Comparison of ENCODE assay signal across 8 cellular contexts in the genomic region with DNA sequence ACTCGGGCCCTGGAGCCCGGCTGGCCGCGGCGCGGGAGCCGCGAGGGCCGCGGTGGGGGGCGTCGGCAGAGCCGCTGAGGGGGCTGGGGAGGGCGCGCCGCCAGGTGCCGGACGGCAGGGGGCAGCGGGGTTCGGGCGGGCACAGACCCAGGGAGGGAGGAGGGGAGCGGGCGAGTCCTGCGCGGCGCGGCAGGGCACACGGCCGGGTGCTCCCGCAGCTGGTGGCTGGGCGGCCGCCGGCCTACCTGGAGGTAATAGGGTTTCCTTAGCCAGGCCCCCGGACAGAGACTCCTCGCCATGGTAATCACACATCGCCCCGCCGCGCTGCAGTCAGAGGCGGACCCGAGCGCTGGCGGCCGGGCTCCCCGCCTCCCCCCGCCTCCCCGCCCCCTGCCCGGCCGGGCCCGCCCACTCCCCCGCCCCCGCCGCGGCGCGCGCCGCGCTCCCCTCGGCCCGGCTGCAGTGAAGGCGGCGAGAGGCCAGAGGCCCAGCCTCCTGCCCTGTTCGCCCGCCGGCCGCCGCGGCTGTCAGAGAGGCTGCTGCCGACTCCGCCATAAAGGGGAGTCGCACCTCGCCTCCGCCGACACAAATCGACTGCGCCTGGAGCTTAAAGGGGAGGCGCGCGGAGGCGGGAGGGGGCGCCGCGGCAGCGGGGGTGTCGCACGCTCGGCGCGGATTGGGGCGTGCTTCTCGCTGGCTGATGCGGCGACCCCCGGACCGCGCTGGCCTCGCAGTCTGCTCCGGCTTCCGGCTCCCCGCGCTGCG. TPM values are rescaled to one million over a fixed set of nuclear protein-coding genes. Genes with fewer than 3 reads are reported as not detected.
A peak's percentile ranks its signal among the peaks of the same experiment; 100 is the strongest.
DNase-seq lines count a peak whose midpoint lies in the region; TF ChIP-seq lines count a peak whose summit lies in the region.

TSS of gene DIPK1A (minus strand) at position 332 of the 765 bp plus-strand sequence. CDS start at position 299, 33 bp downstream.

- H3K23me2 ChIP-seq in H9 (ENCODE audit: insufficient read length, low read depth, low read length, poor library complexity, severe bottlenecking) = peaks cover 15% of the 10 kb centered on the region

- H3K27me3 ChIP-seq in H9 (ENCODE audit: insufficient read depth, low read length) = no peaks in the 10 kb centered on the region
- H3K27me3 ChIP-seq in MG63 = no peaks in the 10 kb centered on the region
- no peaks in the 10 kb centered on the region for H3K27me3 ChIP-seq in right atrium auricular region
- H3K27me3 ChIP-seq in rectal smooth muscle tissue (ENCODE audit: control insufficient read depth, insufficient read depth, low read length) = no peaks in the 10 kb centered on the region
- no peaks in the 10 kb centered on the region for H3K27me3 ChIP-seq in uterus

- H3K4me2 ChIP-seq in H9 (ENCODE audit: insufficient read depth, insufficient read length, low read length) = peak within 1 kb of the TSS; percentile 76

- intact Hi-C loops in T-helper 1 cell treated with Interleukin-12 subunit alpha and Interleukin-12 subunit beta and Interleukin-4 antibody, amounts not matched to agents 30 ng/mL and 1 ng/mL, for 36 hours (cut with micrococcal nuclease) = loop anchor here (2.0 to 10.0 kb wide), 7 partner anchors 385 to 1461 kb away; partner anchors contain the start of gene CDC7
- intact Hi-C loops in uterus (cut with DNase I; ENCODE audit: low total_unique reads) = no loop called here

- TF ChIP-seq POLR2A in uterus (IDR thresholded peaks at IDR 0.05) = peak; percentile 79 to 85

- H4K5ac ChIP-seq in H9 (ENCODE audit: insufficient read length, low read depth, low read length) = no peak within 1 kb of the TSS

- no peaks in the 10 kb centered on the region for H3K79me2 ChIP-seq in H9 (ENCODE audit: insufficient read depth, low read length)

- no peak within 1 kb of the TSS for H2BK15ac ChIP-seq in H9 (ENCODE audit: low read depth, low read length)

- H3K4me3 ChIP-seq in MG63 = peak within 1 kb of the TSS; percentile 70
- peak within 1 kb of the TSS; percentile 81 to 92 for H3K4me3 ChIP-seq in right atrium auricular region
- H3K4me3 ChIP-seq in rectal smooth muscle tissue (ENCODE audit: low read length) = peak within 1 kb of the TSS; percentile 97
- peak within 1 kb of the TSS; percentile 50 to 89 for H3K4me3 ChIP-seq in uterus

- no peak within 1 kb of the TSS for H2BK120ac ChIP-seq in H9 (ENCODE audit: low read depth, low read length, poor library complexity, severe bottlenecking)

- H3K27ac ChIP-seq in H9 (ENCODE audit: insufficient read length, low read depth, low read length) (no peak within 1 kb of the TSS), right atrium auricular region (peak within 1 kb of the TSS; percentile 96), rectal smooth muscle tissue (ENCODE audit: low read depth, low read length) (peak within 1 kb of the TSS; percentile 100), uterus (peak within 1 kb of the TSS; percentile 95 to 96)

- peak within 1 kb of the TSS; percentile 80 to 89 for H3K4me3 Mint-ChIP-seq in H9

- peak within 1 kb of the TSS; percentile 76 for H3K9ac ChIP-seq in H9 (ENCODE audit: extremely low read depth, insufficient read length, low read length)
- peak within 1 kb of the TSS; percentile 98 for H3K9ac ChIP-seq in rectal smooth muscle tissue (ENCODE audit: low read length)

- H3K14ac ChIP-seq in H9 (ENCODE audit: insufficient read depth, low read length) = peak within 1 kb of the TSS; percentile 93

- H4K91ac ChIP-seq in H9 (ENCODE audit: insufficient read length, low read depth, low read length) = no peak within 1 kb of the TSS

- no peaks in the 10 kb centered on the region for H4K20me1 ChIP-seq in H9 (ENCODE audit: control insufficient read depth, insufficient read depth, insufficient read length)

- H3K36me3 Mint-ChIP-seq in H9 (ENCODE audit: insufficient read depth in 1 of 3, low read depth in 3 of 3) = no peaks in the 10 kb centered on the region; a peak in 1 of 7 replicates

- H3K27ac Mint-ChIP-seq in H9 = peak within 1 kb of the TSS in 1 of 3 experiments; percentile 25; a peak in 3 of 7 replicates

- H3K18ac ChIP-seq in H9 (ENCODE audit: insufficient read length, low read depth, low read length) = peak within 1 kb of the TSS; percentile 90

- H3K56ac ChIP-seq in H9 (ENCODE audit: insufficient read length, low read depth, low read length) = no peak within 1 kb of the TSS

- no CpG with 5 or more reads among the region's 103 CpGs for WGBS in H9 (ENCODE audit: extremely low coverage, insufficient read length, low lambda C conversion rate)

- H2BK5ac ChIP-seq in H9 (ENCODE audit: insufficient read length, low read length) = no peak within 1 kb of the TSS

- H3K23ac ChIP-seq in H9 (ENCODE audit: insufficient read length, low read depth, low read length) = no peak within 1 kb of the TSS

- peaks cover 9% of the 10 kb centered on the region for H3K27me3 Mint-ChIP-seq in H9 (ENCODE audit: low read depth)

- peaks cover 2% of the 10 kb centered on the region; the same call in 1 of the 2 replicates for H3K4me1 ChIP-seq in H9 (ENCODE audit: insufficient read depth, low read length)
- H3K4me1 ChIP-seq in right atrium auricular region = peaks cover 0 to 2% of the 10 kb centered on the region in 2 donors
- peaks cover 25% of the 10 kb centered on the region for H3K4me1 ChIP-seq in rectal smooth muscle tissue (ENCODE audit: control insufficient read depth, insufficient read depth, low read length)
- H3K4me1 ChIP-seq in uterus = no peaks in the 10 kb centered on the region

- H3K4me1 Mint-ChIP-seq in H9 = peaks cover 7 to 8% of the 10 kb centered on the region in 2 experiments

- no peak within 1 kb of the TSS for H3T11ph ChIP-seq in H9 (ENCODE audit: low read length)

- no peak within 1 kb of the TSS for H2BK20ac ChIP-seq in H9 (ENCODE audit: low read depth, low read length, poor library complexity, severe bottlenecking)

- H3K36me3 ChIP-seq in MG63 = no peaks in the 10 kb centered on the region
- no peaks in the 10 kb centered on the region for H3K36me3 ChIP-seq in right atrium auricular region
- H3K36me3 ChIP-seq in rectal smooth muscle tissue (ENCODE audit: control insufficient read depth, insufficient read depth, low read length) = no peaks in the 10 kb centered on the region
- H3K36me3 ChIP-seq in uterus = no peaks in the 10 kb centered on the region

- TF ChIP-seq CTCF in H9 (conservative IDR thresholded peaks at IDR 0.05) (peak; percentile 34; the same call in 2 of the 3 replicates), right atrium auricular region (IDR thresholded peaks at IDR 0.05) (no peak), uterus (IDR thresholded peaks at IDR 0.05) (peak in 2 of 4 experiments; percentile 22 to 29)

- H3K9me3 ChIP-seq in H9 (ENCODE audit: control insufficient read depth, low read depth, low read length) (no peaks in the 10 kb centered on the region), MG63 (no peaks in the 10 kb centered on the region), right atrium auricular region (no peaks in the 10 kb centered on the region), uterus (no peaks in the 10 kb centered on the region)

- peak; percentile 95 for DNase-seq in GM03348 (ENCODE audit: low spot score)
- peak; percentile 84 for DNase-seq in H9
- DNase-seq in MG63 = peak; percentile 83
- peak; percentile 63 for DNase-seq in amniotic epithelial cell (ENCODE audit: low read depth)
- DNase-seq in right atrium auricular region (ENCODE audit: low spot score) = peak; percentile 63
- peak; percentile 78 to 81 for DNase-seq in uterus

- no peaks in the 10 kb centered on the region for H3K9me3 Mint-ChIP-seq in H9

- H2BK12ac ChIP-seq in H9 (ENCODE audit: insufficient read length, low read depth, low read length) = no peak within 1 kb of the TSS

- H2AK5ac ChIP-seq in H9 (ENCODE audit: insufficient read length, low read length) = no peak within 1 kb of the TSS

- peak within 1 kb of the TSS; percentile 7 for H2AFZ ChIP-seq in H9 (ENCODE audit: low read length)

- H4K8ac ChIP-seq in H9 (replicated peaks; ENCODE audit: insufficient read length, low read depth, low read length) = no peak within 1 kb of the TSS

- H3K79me1 ChIP-seq in H9 (ENCODE audit: insufficient read depth, low read depth, low read length, poor library complexity, severe bottlenecking) = no peaks in the 10 kb centered on the region

- no peak within 1 kb of the TSS for H3K4ac ChIP-seq in H9 (ENCODE audit: low read depth, low read length)

RNA-seq across cellular contexts. Expression of gene DIPK1A, which starts in this region (rescaled TPM):
- total RNA-seq in H9 (2021) (3.3 and 3.8 TPM in 2 replicates), right atrium auricular region (1 to 10 TPM; 5.9 to 7.9 TPM), uterus (10 to 100 TPM; 15.5 to 28.4 (median 20.8) TPM)
- total RNA-seq in MG63 (2014; rRNA removed; shearing (Covaris generic); ENCODE audit: low replicate concordance) = 1.5 and 3.8 TPM in 2 replicates
- total RNA-seq in T-helper 1 cell treated with Interleukin-12 subunit alpha and Interleukin-12 subunit beta and Interleukin-4 antibody, amounts not matched to agents 30 ng/mL and 1 ng/mL, for 36 hours = 16.1 and 17.6 TPM in 2 replicates
